8 cellular contexts compared by ENCODE assay signal in the genomic region with DNA sequence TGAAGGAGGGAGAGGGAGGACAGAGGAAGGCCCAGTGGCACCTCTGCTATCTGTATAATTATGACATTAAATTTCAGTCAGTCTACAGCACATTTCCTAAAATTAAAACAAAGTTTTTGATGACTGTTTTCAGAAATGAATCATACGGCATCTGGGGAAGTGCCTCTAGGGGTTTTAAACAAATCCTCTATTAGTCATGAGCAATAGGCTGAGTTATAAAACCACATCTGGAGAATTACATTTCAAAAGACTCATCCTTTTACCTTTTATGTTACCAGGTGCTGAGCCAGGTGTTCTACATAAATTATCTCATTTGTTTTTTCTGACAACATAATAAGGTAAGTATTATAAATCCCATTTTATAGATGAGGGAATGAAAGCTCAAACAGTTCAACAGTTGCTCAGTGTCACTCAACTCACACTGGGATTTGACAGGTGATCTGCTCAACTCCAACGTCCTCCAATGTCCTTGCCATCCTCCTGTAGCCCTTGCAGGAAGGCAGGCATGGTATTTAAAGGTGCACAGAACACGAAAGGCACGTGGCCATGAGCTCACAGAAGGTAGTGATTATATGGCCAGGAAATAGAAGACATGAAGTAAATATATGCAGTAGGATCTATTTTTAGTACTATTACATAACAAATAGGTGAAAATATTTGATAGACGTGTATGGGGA.
DNase-seq lines count a peak whose midpoint lies in the region; ATAC-seq, FAIRE-seq and TF ChIP-seq lines count a peak whose summit lies in the region.

No MANE protein-coding gene starts in this region.

- no peak for FAIRE-seq in RCC 7860 (lab: Jason Lieb, UNC)

- BruUV-seq in IMR-90 (replicated peaks; lab: Mats Ljungman, UMichigan): no TSS peak

- peak overlapping the region; percentile 48 for H4K91ac ChIP-seq in IMR-90 (ENCODE audit: insufficient read depth, low read depth, low read length)

- no peak for TF ChIP-seq RAD21 in IMR-90 (IDR thresholded peaks at IDR 0.05; ENCODE audit: low read length)

- in situ Hi-C loops in IMR-90 (cut with MboI; ENCODE audit: low sequenced_read_pairs): no loop called here

- no peak overlapping the region for H2AK9ac ChIP-seq in IMR-90 (replicated peaks; ENCODE audit: low read depth, low read length, poor library complexity)

- H3K9ac ChIP-seq in IMR-90 (ENCODE audit: low read depth, low read length): no peak overlapping the region

- WGBS in IMR-90 (ENCODE audit: extremely low coverage in 2 of 2, insufficient read length in 1 of 2), 2 experiments: no CpG with 5 or more reads among the region's 5 CpGs

- peak overlapping the region; percentile 88; the same call in 2 of the 3 replicates for H2BK15ac ChIP-seq in IMR-90 (ENCODE audit: low read depth, low read length)

- peak overlapping the region; percentile 55; the same call in 1 of the 2 replicates for H3K4ac ChIP-seq in IMR-90 (ENCODE audit: low read depth, low read length)

- DNase-seq in GM04503 (ENCODE audit: low read depth) (peak; percentile 16), IMR-90 (peak; percentile 82), germinal center (ENCODE audit: low spot score) (peak; percentile 25), NCI-H2171 treated with DMSO at 0.1 percent for 48 hours (lab: John Stamatoyannopoulos, UW) (no peak), posterior cingulate gyrus (no peak), RCC 7860 (ENCODE audit: low spot score) (no peak)
- DNase-seq in central memory CD4-positive, alpha-beta T cell: no peak

- H3K14ac ChIP-seq in IMR-90 (replicated peaks; ENCODE audit: low read depth, low read length): no peak overlapping the region

- H4K5ac ChIP-seq in IMR-90 (ENCODE audit: low read depth, low read length): 0 out of 2 replicates have a peak overlapping the region, but pooled peaks have one; percentile 44

- no peaks in the 10 kb centered on the region for H3K79me1 ChIP-seq in IMR-90 (ENCODE audit: low read depth in 1 of 2, low read length in 2 of 2)

- no peak for TF ChIP-seq POLR2A in IMR-90 (IDR thresholded peaks at IDR 0.05; ENCODE audit: low read depth, low read length)

- dilution Hi-C loops in IMR-90 (cut with HindIII; ENCODE audit: low sequenced_read_pairs, unreplicated experiment): no loop called here

- ATAC-seq in GM21423 (IDR thresholded peaks at IDR 0.05; ENCODE audit: unreplicated experiment): peak; percentile 66
- ATAC-seq in IMR-90 (ENCODE audit: low read depth): peak; percentile 94

- H3K9me1 ChIP-seq in IMR-90 (ENCODE audit: insufficient read depth, low read length): peaks cover 3% of the 10 kb centered on the region

- H2AK5ac ChIP-seq in IMR-90 (ENCODE audit: low read depth, low read length): peak overlapping the region; percentile 88

- no peak overlapping the region for H3K56ac ChIP-seq in IMR-90 (ENCODE audit: extremely low read depth, insufficient read depth, low read length)

- H3K27ac ChIP-seq in IMR-90 (ENCODE audit: insufficient read depth, low read length): no peak overlapping the region

- H4K8ac ChIP-seq in IMR-90 (ENCODE audit: low read depth in 2 of 2, low read length in 2 of 2): peak overlapping the region in 1 of 2 experiments; percentile 64; a peak in 1 of 4 replicates

- H2BK120ac ChIP-seq in IMR-90 (ENCODE audit: low read depth, low read length): peak overlapping the region; percentile 38

- H3K27me3 ChIP-seq in IMR-90 (ENCODE audit: control insufficient read depth, insufficient read depth, low read length): no peaks in the 10 kb centered on the region; the same call in 1 of the 2 replicates

- peak overlapping the region; percentile 58; the same call in 1 of the 2 replicates for H3K4me2 ChIP-seq in IMR-90 (ENCODE audit: low read depth, low read length)

- H4K20me1 ChIP-seq in IMR-90 (ENCODE audit: insufficient read depth, low read length): no peaks in the 10 kb centered on the region

- intact Hi-C loops in IMR-90 (cut with micrococcal nuclease): no loop called here
- intact Hi-C loops in posterior cingulate gyrus (cut with DNase I): no loop called here

- no peaks in the 10 kb centered on the region for H3K9me3 ChIP-seq in IMR-90 (ENCODE audit: control insufficient read depth, insufficient read depth, low read length)

- H3K18ac ChIP-seq in IMR-90 (ENCODE audit: low read depth, low read length): peak overlapping the region; percentile 94

- CTCF ChIA-PET in IMR-90 (lab: Yijun Ruan, JAX): no interaction called here

- no peak for TF ChIP-seq CTCF in IMR-90 (conservative IDR thresholded peaks at IDR 0.05; ENCODE audit: low read depth, low read length)

- no peak overlapping the region for H2AFZ ChIP-seq in IMR-90 (replicated peaks; ENCODE audit: low read length, poor library complexity)

- no peaks in the 10 kb centered on the region for H3K36me3 ChIP-seq in IMR-90 (ENCODE audit: control insufficient read depth, insufficient read depth, low read length)

- H3K4me1 ChIP-seq in IMR-90 (ENCODE audit: control insufficient read depth, insufficient read depth, low read length): peaks cover 2% of the 10 kb centered on the region

- H2BK5ac ChIP-seq in IMR-90 (ENCODE audit: low read depth, low read length, poor library complexity, severe bottlenecking): peak overlapping the region; percentile 38

- 0 out of 2 replicates have a peak overlapping the region, but pooled peaks have one; percentile 36 for H2BK20ac ChIP-seq in IMR-90 (ENCODE audit: low read depth, low read length)

- POLR2A ChIA-PET in IMR-90 (lab: Charles Lee; ENCODE audit: unreplicated experiment): no interaction called here

- no peak overlapping the region for H3K4me3 ChIP-seq in IMR-90 (ENCODE audit: insufficient read depth, low read depth, low read length)

- no peak overlapping the region for H3K23ac ChIP-seq in IMR-90 (ENCODE audit: low read depth, low read length)

TF ChIP-seq in IMR-90, 13 proteins besides CTCF, POLR2A, EP300 and RAD21:
- no peak for TF ChIP-seq MAZ (IDR thresholded peaks at IDR 0.05; ENCODE audit: borderline replicate concordance, low read depth, low read length)
- TF ChIP-seq BHLHE40 (IDR thresholded peaks at IDR 0.05; ENCODE audit: low read depth, low read length): peak; percentile 37; the same call in 1 of the 2 replicates
- TF ChIP-seq, protein P1, sequence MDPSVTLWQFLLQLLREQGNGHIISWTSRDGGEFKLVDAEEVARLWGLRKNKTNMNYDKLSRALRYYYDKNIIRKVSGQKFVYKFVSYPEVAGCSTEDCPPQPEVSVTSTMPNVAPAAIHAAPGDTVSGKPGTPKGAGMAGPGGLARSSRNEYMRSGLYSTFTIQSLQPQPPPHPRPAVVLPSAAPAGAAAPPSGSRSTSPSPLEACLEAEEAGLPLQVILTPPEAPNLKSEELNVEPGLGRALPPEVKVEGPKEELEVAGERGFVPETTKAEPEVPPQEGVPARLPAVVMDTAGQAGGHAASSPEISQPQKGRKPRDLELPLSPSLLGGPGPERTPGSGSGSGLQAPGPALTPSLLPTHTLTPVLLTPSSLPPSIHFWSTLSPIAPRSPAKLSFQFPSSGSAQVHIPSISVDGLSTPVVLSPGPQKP (IDR thresholded peaks at IDR 0.05; ENCODE audit: borderline replicate concordance, low read depth, low read length): no peak
- TF ChIP-seq FOS (IDR thresholded peaks at IDR 0.05; ENCODE audit: low read depth, low read length): peak; percentile 90
- TF ChIP-seq MXI1 (IDR thresholded peaks at IDR 0.05; ENCODE audit: borderline replicate concordance, low read depth, low read length): no peak
- no peak for TF ChIP-seq CEBPB (IDR thresholded peaks at IDR 0.05; ENCODE audit: low read depth, low read length)
- no peak for TF ChIP-seq RCOR1 (IDR thresholded peaks at IDR 0.05; ENCODE audit: insufficient replicate concordance, low read length)

Comparison
In these comparisons a context has a peak if more than half of its experiments do, and no peak if none do; other contexts are left out.
1. DNase-seq: peak in GM04503 (single experiment), IMR-90 (single experiment) and germinal center (single experiment); none in NCI-H2171 treated with DMSO at 0.1 percent for 48 hours (single experiment), posterior cingulate gyrus (0 of 10), RCC 7860 (single experiment) and central memory CD4-positive, alpha-beta T cell (single experiment).